In the genomic region with DNA sequence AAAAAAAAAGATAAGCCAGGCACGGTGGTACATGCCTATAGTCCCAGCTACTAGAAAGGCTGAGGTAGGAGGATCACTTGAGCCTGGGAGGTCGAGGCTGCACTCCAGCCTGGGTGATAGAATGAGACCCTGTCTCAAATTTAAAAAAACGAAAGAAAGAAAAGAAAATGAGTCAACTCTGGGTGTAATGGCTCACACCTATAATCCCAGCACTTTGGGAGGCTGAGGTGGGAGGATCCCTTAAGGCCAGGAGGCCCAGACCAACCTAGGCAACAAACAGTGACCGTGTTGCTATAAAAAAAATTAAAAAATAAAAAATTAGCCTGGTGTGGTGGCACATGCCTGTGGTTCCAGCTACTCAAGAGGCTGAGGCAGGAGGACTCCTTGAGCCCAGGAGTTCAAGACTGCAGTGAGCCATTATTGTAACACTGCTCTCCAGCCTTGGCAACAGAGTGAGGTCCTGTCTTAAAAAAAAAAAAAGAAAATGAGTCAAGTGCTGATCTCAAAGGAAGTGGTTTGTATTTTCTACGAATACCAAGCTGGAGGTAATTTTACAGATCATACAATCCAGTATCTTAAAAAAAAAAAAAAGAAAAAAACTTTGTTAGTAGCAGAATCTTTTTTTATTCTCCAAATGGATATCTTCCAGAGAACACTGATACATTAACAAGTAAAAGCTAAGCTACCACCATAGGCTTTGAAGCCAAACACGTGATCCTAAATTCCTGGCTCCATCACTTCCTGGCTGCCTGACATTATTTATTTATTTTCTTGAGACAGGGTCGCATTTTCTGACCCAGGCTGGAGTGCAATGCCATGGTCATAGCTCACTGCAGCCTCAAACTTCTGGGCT, we compare ENCODE assay signal across 11 cellular contexts. TPM values are rescaled to one million over a fixed set of nuclear protein-coding genes. Genes with fewer than 3 reads are reported as not detected.
A peak's percentile ranks its signal among the peaks of the same experiment; 100 is the strongest.
DNase-seq lines count a peak whose midpoint lies in the region; ATAC-seq and FAIRE-seq lines count a peak whose summit lies in the region.
"Had no signal": no experiment of that assay in that cellular context is flagged by ENCODE, and none has a peak within 500 bp of the region (broad histone marks: within the 10 kb centered on the region; RNA-seq: fewer than 3 reads in every experiment).

No MANE protein-coding gene starts in this region.

- no peaks in the 10 kb centered on the region for H3K27me3 Mint-ChIP-seq in activated T-helper 1 cell treated with anti-CD3 and anti-CD28 coated beads, Interleukin-12 subunit alpha, Interleukin-12 subunit beta, Interleukin-2, Interleukin-4 antibody, amounts not matched to agents 30 ng/mL and 10 ng/mL and 1 ng/mL, durations not matched to agents 14 hours and 24 hours and 36 hours (ENCODE audit: insufficient read depth)
- peaks cover 0 to 6% (median 3%) of the 10 kb centered on the region in 3 donors for H3K27me3 Mint-ChIP-seq in immature natural killer cell (ENCODE audit: low read depth in 3 of 3)
- H3K27me3 Mint-ChIP-seq: IgD-negative memory B cell had no signal

- peaks cover 6% of the 10 kb centered on the region for H3K36me3 Mint-ChIP-seq in activated T-helper 1 cell treated with anti-CD3 and anti-CD28 coated beads, Interleukin-12 subunit alpha, Interleukin-12 subunit beta, Interleukin-2, Interleukin-4 antibody, amounts not matched to agents 30 ng/mL and 10 ng/mL and 1 ng/mL, durations not matched to agents 14 hours and 24 hours and 36 hours (ENCODE audit: low read depth)
- no peaks in the 10 kb centered on the region for H3K36me3 Mint-ChIP-seq in immature natural killer cell

- H3K27ac Mint-ChIP-seq in activated T-helper 1 cell treated with anti-CD3 and anti-CD28 coated beads, Interleukin-12 subunit alpha, Interleukin-12 subunit beta, Interleukin-2, Interleukin-4 antibody, amounts not matched to agents 30 ng/mL and 10 ng/mL and 1 ng/mL, durations not matched to agents 14 hours and 24 hours and 36 hours, result peak overlapping the region; percentile 88
- peak overlapping the region; percentile 87 to 94 (median 91) for H3K27ac Mint-ChIP-seq in immature natural killer cell

- DNase-seq in stimulated activated naive CD4-positive, alpha-beta T cell (lab: John Stamatoyannopoulos, UW), result peak; percentile 4 to 77 (median 33)
- no peak for DNase-seq in stimulated activated naive CD4-positive, alpha-beta T cell treated with Interleukin-2 at 50 U/mL for 16 hours (lab: John Stamatoyannopoulos, UW)
- DNase-seq in activated T-helper 1 cell treated with anti-CD3 and anti-CD28 coated beads, Interleukin-12 subunit alpha, Interleukin-12 subunit beta, Interleukin-2, Interleukin-4 antibody, amounts not matched to agents 30 ng/mL and 10 ng/mL and 1 ng/mL, durations not matched to agents 14 hours and 24 hours and 36 hours (ENCODE audit: low spot score), result peak; percentile 44
- DNase-seq in immature natural killer cell, result peak; percentile 53 to 67 (median 56)
- DNase-seq in urothelium cell line (ENCODE audit: low spot score), result no peak
- no peak for DNase-seq in medulla oblongata (ENCODE audit: extremely low spot score)
- no peak for DNase-seq in NCI-H1930 (lab: John Stamatoyannopoulos, UW)
- DNase-seq: glutamatergic neuron had no signal

- no peak for ATAC-seq in GM21526 (IDR thresholded peaks at IDR 0.05; ENCODE audit: low FRiP score, unreplicated experiment)

- intact Hi-C loops in activated T-helper 1 cell treated with anti-CD3 and anti-CD28 coated beads, Interleukin-12 subunit alpha, Interleukin-12 subunit beta, Interleukin-2, Interleukin-4 antibody, amounts not matched to agents 30 ng/mL and 10 ng/mL and 1 ng/mL, durations not matched to agents 14 hours and 24 hours and 36 hours (cut with micrococcal nuclease), result no loop called here

- H3K4me1 Mint-ChIP-seq in activated T-helper 1 cell treated with anti-CD3 and anti-CD28 coated beads, Interleukin-12 subunit alpha, Interleukin-12 subunit beta, Interleukin-2, Interleukin-4 antibody, amounts not matched to agents 30 ng/mL and 10 ng/mL and 1 ng/mL, durations not matched to agents 14 hours and 24 hours and 36 hours (ENCODE audit: low read depth), result peaks cover 40% of the 10 kb centered on the region
- peaks cover 49 to 52% of the 10 kb centered on the region in 2 donors for H3K4me1 Mint-ChIP-seq in immature natural killer cell

- no peaks in the 10 kb centered on the region for H3K9me3 Mint-ChIP-seq in activated T-helper 1 cell treated with anti-CD3 and anti-CD28 coated beads, Interleukin-12 subunit alpha, Interleukin-12 subunit beta, Interleukin-2, Interleukin-4 antibody, amounts not matched to agents 30 ng/mL and 10 ng/mL and 1 ng/mL, durations not matched to agents 14 hours and 24 hours and 36 hours
- no peaks in the 10 kb centered on the region for H3K9me3 Mint-ChIP-seq in immature natural killer cell
- H3K9me3 Mint-ChIP-seq: IgD-negative memory B cell had no signal

- peak overlapping the region; percentile 47 for H3K4me3 Mint-ChIP-seq in activated T-helper 1 cell treated with anti-CD3 and anti-CD28 coated beads, Interleukin-12 subunit alpha, Interleukin-12 subunit beta, Interleukin-2, Interleukin-4 antibody, amounts not matched to agents 30 ng/mL and 10 ng/mL and 1 ng/mL, durations not matched to agents 14 hours and 24 hours and 36 hours
- peak overlapping the region; percentile 58 to 75 (median 65) for H3K4me3 Mint-ChIP-seq in immature natural killer cell

- FAIRE-seq in urothelium cell line (lab: Jason Lieb, UNC), result no peak
- FAIRE-seq: TTC549 had no signal

RNA-seq across cellular contexts. Expression of a gene that starts 5.7 kb away (rescaled TPM):
- total RNA-seq in activated T-helper 1 cell treated with anti-CD3 and anti-CD28 coated beads, Interleukin-12 subunit alpha, Interleukin-12 subunit beta, Interleukin-2, Interleukin-4 antibody, amounts not matched to agents 30 ng/mL and 10 ng/mL and 1 ng/mL, durations not matched to agents 14 hours and 24 hours and 36 hours, result 41.3 and 43.0 TPM in 2 replicates
- 100 to 1,000 TPM; 166 to 265 (median 208) TPM for polyA plus RNA-seq in immature natural killer cell

RNA-seq across cellular contexts. Expression of a gene that starts 24.6 kb away (rescaled TPM):
- 0.75 and 0.93 TPM in 2 replicates for total RNA-seq in activated T-helper 1 cell treated with anti-CD3 and anti-CD28 coated beads, Interleukin-12 subunit alpha, Interleukin-12 subunit beta, Interleukin-2, Interleukin-4 antibody, amounts not matched to agents 30 ng/mL and 10 ng/mL and 1 ng/mL, durations not matched to agents 14 hours and 24 hours and 36 hours
- under 1 TPM; 0.16 to 0.85 (median 0.32) TPM for polyA plus RNA-seq in immature natural killer cell
- polyA plus RNA-seq: IgD-negative memory B cell had no signal

Comparison
In these comparisons a context has a peak if more than half of its experiments do, and no peak if none do; other contexts are left out.
1. DNase-seq: peak in stimulated activated naive CD4-positive, alpha-beta T cell (6 of 6), activated T-helper 1 cell treated with anti-CD3 and anti-CD28 coated beads, Interleukin-12 subunit alpha, Interleukin-12 subunit beta, Interleukin-2, Interleukin-4 antibody, amounts not matched to agents 30 ng/mL and 10 ng/mL and 1 ng/mL, durations not matched to agents 14 hours and 24 hours and 36 hours (single experiment) and immature natural killer cell (3 of 3); none in stimulated activated naive CD4-positive, alpha-beta T cell treated with Interleukin-2 at 50 U/mL for 16 hours (single experiment), urothelium cell line (single experiment), medulla oblongata (single experiment) and NCI-H1930 (0 of 2).